9 cellular contexts compared by ENCODE assay signal in genomic region chr19:41886761-41887710, GRCh38. TPM values are rescaled to one million over a fixed set of nuclear protein-coding genes. Genes with fewer than 3 reads are reported as not detected.
DNase-seq lines count a peak whose midpoint lies in the region; ATAC-seq, FAIRE-seq and TF ChIP-seq lines count a peak whose summit lies in the region.
"Had no signal": no experiment of that assay in that cellular context is flagged by ENCODE, and none has a peak within 500 bp of the region (broad histone marks: within the 10 kb centered on the region; RNA-seq: fewer than 3 reads in every experiment).

No MANE protein-coding gene starts in this region.

- H3K9ac ChIP-seq in PC-3 (ENCODE audit: low read length): peak overlapping the region; percentile 73

- FAIRE-seq in HTR-8/SVneo (lab: Jason Lieb, UNC): no peak

- H3K27ac ChIP-seq in PC-3 (ENCODE audit: low read length): peak overlapping the region; percentile 87

- peaks cover 6% of the 10 kb centered on the region for H3K36me3 ChIP-seq in PC-3 (ENCODE audit: low read depth, low read length)

- ATAC-seq in PC-3: no peak; the same call in 1 of the 2 replicates

- H3K9me3 ChIP-seq in PC-3 (ENCODE audit: low read length): no peaks in the 10 kb centered on the region

- H3K27me3 Mint-ChIP-seq in activated naive CD8-positive, alpha-beta T cell treated with anti-CD3 and anti-CD28 coated beads for 36 hours: no peaks in the 10 kb centered on the region
- peaks cover 15% of the 10 kb centered on the region for H3K27me3 Mint-ChIP-seq in neural crest cell (ENCODE audit: low read depth)

- H4K20me1 ChIP-seq in PC-3 (ENCODE audit: low read length): no peaks in the 10 kb centered on the region

- peaks cover 53% of the 10 kb centered on the region for H3K4me1 Mint-ChIP-seq in activated naive CD8-positive, alpha-beta T cell treated with anti-CD3 and anti-CD28 coated beads for 36 hours
- peaks cover 40% of the 10 kb centered on the region for H3K4me1 Mint-ChIP-seq in neural crest cell

- BruUV-seq in PC-3 (replicated peaks; lab: Mats Ljungman, UMichigan): no TSS peak

- peaks cover 32% of the 10 kb centered on the region for H3K4me1 ChIP-seq in PC-3 (ENCODE audit: insufficient read depth, low read length)

- peak; percentile 69 for DNase-seq in CMK (ENCODE audit: low read depth)
- DNase-seq in PC-3: no peak
- peak; percentile 73 for DNase-seq in activated naive CD8-positive, alpha-beta T cell treated with anti-CD3 and anti-CD28 coated beads for 36 hours
- DNase-seq in neural crest cell (ENCODE audit: low read depth, low spot score): no peak
- DNase-seq in ACHN: no peak
- DNase-seq in NCI-H2227 (lab: John Stamatoyannopoulos, UW; ENCODE audit: unreplicated experiment): no peak
- no peak for DNase-seq in HTR-8/SVneo (ENCODE audit: insufficient read length, low spot score)
- no peak for DNase-seq in kidney glomerular epithelial cell (lab: John Stamatoyannopoulos, UW)

- POLR2A ChIA-PET in PC-3 (lab: Charles Lee; ENCODE audit: unreplicated experiment): interaction anchor here (0.5 kb wide), 1 partner anchor 12 kb away, joined by 8 read pairs; no protein-coding TSS in a partner anchor

- peak overlapping the region; percentile 92 for H3K27ac Mint-ChIP-seq in activated naive CD8-positive, alpha-beta T cell treated with anti-CD3 and anti-CD28 coated beads for 36 hours
- peak overlapping the region; percentile 24 for H3K27ac Mint-ChIP-seq in neural crest cell (ENCODE audit: unreplicated experiment)

- no peaks in the 10 kb centered on the region for H3K9me2 ChIP-seq in PC-3 (replicated peaks; ENCODE audit: low read length)

- TF ChIP-seq CTCF in PC-3 (conservative IDR thresholded peaks at IDR 0.05; ENCODE audit: low read depth, low read length) (no peak), neural crest cell (conservative IDR thresholded peaks at IDR 0.05) (no peak)

- H3K36me3 Mint-ChIP-seq in activated naive CD8-positive, alpha-beta T cell treated with anti-CD3 and anti-CD28 coated beads for 36 hours: peaks cover 55% of the 10 kb centered on the region
- no peaks in the 10 kb centered on the region for H3K36me3 Mint-ChIP-seq in neural crest cell (ENCODE audit: low read depth)

- H3K9me3 Mint-ChIP-seq in activated naive CD8-positive, alpha-beta T cell treated with anti-CD3 and anti-CD28 coated beads for 36 hours: no peaks in the 10 kb centered on the region
- no peaks in the 10 kb centered on the region for H3K9me3 Mint-ChIP-seq in neural crest cell

- peak overlapping the region; percentile 79 for H3K4me3 Mint-ChIP-seq in activated naive CD8-positive, alpha-beta T cell treated with anti-CD3 and anti-CD28 coated beads for 36 hours
- peak overlapping the region; percentile 65 for H3K4me3 Mint-ChIP-seq in neural crest cell

- CTCF ChIA-PET in PC-3 (lab: Charles Lee): interaction anchor here (0.9 to 1.6 kb wide), 2 partner anchors 43 to 50 kb away, joined by 3 to 4 read pairs; no protein-coding TSS in a partner anchor

- intact Hi-C loops in PC-3 (cut with micrococcal nuclease): loop anchor here (5.0 kb wide), 2 partner anchors 50 to 70 kb away; partner anchors contain the start of gene RABAC1

- peaks cover 45% of the 10 kb centered on the region for H3K79me2 ChIP-seq in PC-3 (ENCODE audit: low read length)

- H2AFZ ChIP-seq in PC-3 (ENCODE audit: low read length): no peak overlapping the region

- H3K4me2 ChIP-seq in PC-3 (ENCODE audit: low read length): peak overlapping the region; percentile 82

- no peaks in the 10 kb centered on the region for H3F3A ChIP-seq in PC-3 (ENCODE audit: low read length, unreplicated experiment)

- H3K4me3 ChIP-seq in PC-3 (ENCODE audit: low read length): peak overlapping the region; percentile 41

- in situ Hi-C loops in ACHN (cut with HindIII; ENCODE audit: low pct_ligation_motif_present, low pct_unique_long_range_greater_than_20kb, low sequenced_read_pairs): no loop called here

- no peaks in the 10 kb centered on the region for H3K27me3 ChIP-seq in PC-3 (ENCODE audit: low read length)

RNA-seq across cellular contexts. Expression of gene ARHGEF1, which starts 4.1 kb away (rescaled TPM):
- total RNA-seq in PC-3 (2014; rRNA removed): 50.8 and 64.3 TPM in 2 replicates
- total RNA-seq in activated naive CD8-positive, alpha-beta T cell treated with anti-CD3 and anti-CD28 coated beads for 36 hours: 100 to 1,000 TPM; 285 to 295 TPM
- 62.3 and 69.9 TPM in 2 replicates for total RNA-seq in neural crest cell

RNA-seq across cellular contexts. Expression of gene CD79A, which starts 10.0 kb away (rescaled TPM):
- 0.11 TPM in 1 of 2 replicates, not detected in the other for total RNA-seq in PC-3 (2014; rRNA removed)
- 10 to 100 TPM; 28.8 to 32.2 TPM for total RNA-seq in activated naive CD8-positive, alpha-beta T cell treated with anti-CD3 and anti-CD28 coated beads for 36 hours
- 0.32 and 0.70 TPM in 2 replicates for total RNA-seq in neural crest cell
- total RNA-seq: Daoy had no signal

RNA-seq across cellular contexts. Expression of gene RPS19, which starts 27.0 kb away (rescaled TPM):
- total RNA-seq in PC-3 (2014; rRNA removed): 1,687 and 1,830 TPM in 2 replicates
- 1,000 to 10,000 TPM; 3,012 to 3,178 TPM for total RNA-seq in activated naive CD8-positive, alpha-beta T cell treated with anti-CD3 and anti-CD28 coated beads for 36 hours
- 2,492 and 2,613 TPM in 2 replicates for total RNA-seq in neural crest cell

RNA-seq across cellular contexts. Expression of gene ERFL, which starts 41.2 kb away (rescaled TPM):
- total RNA-seq in PC-3 (2014; rRNA removed) (0.11 and 0.58 TPM in 2 replicates), neural crest cell (0.12 and 0.14 TPM in 2 replicates)
- total RNA-seq in activated naive CD8-positive, alpha-beta T cell treated with anti-CD3 and anti-CD28 coated beads for 36 hours: 1 to 10 TPM; 1.1 to 1.2 TPM
- total RNA-seq: Daoy had no signal

RNA-seq across cellular contexts. Expression of gene DMRTC2, which starts 42.2 kb away (rescaled TPM):
- total RNA-seq in PC-3 (2014; rRNA removed): not detected in 2 replicates
- not detected for total RNA-seq in activated naive CD8-positive, alpha-beta T cell treated with anti-CD3 and anti-CD28 coated beads for 36 hours
- total RNA-seq in neural crest cell: not detected in 2 replicates
- total RNA-seq: Daoy had no signal

Comparison
In these comparisons a context has a peak if more than half of its experiments do, and no peak if none do; other contexts are left out.
1. DNase-seq: peak in CMK (single experiment) and activated naive CD8-positive, alpha-beta T cell treated with anti-CD3 and anti-CD28 coated beads for 36 hours (single experiment); none in PC-3 (single experiment), neural crest cell (single experiment), ACHN (single experiment), NCI-H2227 (single experiment), HTR-8/SVneo (single experiment) and kidney glomerular epithelial cell (single experiment).
2. RNA of gene CD79A, which starts 10.0 kb away (total RNA-seq): 28.8 to 32.2 TPM in activated naive CD8-positive, alpha-beta T cell treated with anti-CD3 and anti-CD28 coated beads for 36 hours; 0.32 to 0.70 TPM in neural crest cell and 0.11 TPM in PC-3; every median in the first group is over 10 times any median in the second.